Comparison of ENCODE assay signal across 8 cellular contexts in the genomic region with DNA sequence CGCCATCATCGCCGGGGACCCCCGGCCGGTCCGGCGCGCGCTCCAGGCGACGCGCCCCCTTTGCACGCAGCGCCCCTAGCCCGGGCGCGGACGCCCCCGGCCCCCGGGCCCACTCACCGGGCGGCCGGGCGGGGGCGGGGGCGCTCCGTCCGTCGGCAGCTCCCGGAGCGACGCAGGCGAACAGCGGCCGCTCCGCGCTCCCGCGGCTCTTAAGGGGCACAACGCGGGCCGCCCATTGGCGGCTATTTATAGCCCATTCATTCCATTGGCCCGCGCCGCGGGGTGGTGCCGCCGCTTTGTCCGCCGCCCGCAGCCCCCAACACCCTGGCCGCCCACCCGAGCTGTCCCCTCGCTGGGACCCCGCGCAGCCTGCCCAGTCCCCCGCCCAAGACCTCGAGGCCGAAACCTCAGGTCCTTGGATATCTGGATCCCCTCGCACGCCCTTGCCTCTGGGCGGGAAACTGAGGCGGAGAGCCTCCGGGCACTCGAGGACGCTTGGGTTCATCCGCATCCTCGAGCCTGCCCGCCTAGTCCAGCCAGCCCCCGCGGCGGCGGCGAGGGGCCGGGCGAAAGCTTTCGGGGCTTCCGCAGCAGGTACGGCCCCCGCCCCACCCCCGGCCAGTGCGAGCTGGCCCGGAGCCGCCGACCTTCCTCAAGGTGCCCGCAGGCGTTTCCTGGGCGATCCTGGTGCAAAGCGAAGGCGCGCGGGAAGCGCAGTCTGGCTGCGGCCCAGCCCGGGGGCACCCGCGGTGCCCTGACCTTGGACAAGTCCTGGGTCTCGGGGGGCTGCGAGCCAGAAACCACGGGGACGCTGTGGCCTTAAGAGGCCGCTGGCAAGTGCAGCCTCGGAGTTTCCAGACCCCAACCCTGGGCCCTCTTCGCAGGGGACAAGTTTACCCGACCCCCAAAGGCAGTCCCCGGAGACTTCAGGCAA. TPM values are rescaled to one million over a fixed set of nuclear protein-coding genes. Genes with fewer than 3 reads are reported as not detected.
DNase-seq lines count a peak whose midpoint lies in the region; ATAC-seq and TF ChIP-seq lines count a peak whose summit lies in the region.

A gene (minus strand): TSS at position 182 of the 934 bp plus-strand sequence. CDS start 337 bp downstream, outside the sequence.

- H3K4me2 ChIP-seq in IMR-90 (ENCODE audit: low read depth, low read length): peak within 1 kb of the TSS; percentile 99

- H3K4me1 ChIP-seq in Caco-2 (peaks cover 61% of the 10 kb centered on the region), IMR-90 (ENCODE audit: control insufficient read depth, insufficient read depth, low read length) (peaks cover 17% of the 10 kb centered on the region), RWPE2 (ENCODE audit: insufficient read depth, poor library complexity, severe bottlenecking) (peaks cover 14% of the 10 kb centered on the region), duodenal mucosa (ENCODE audit: control insufficient read depth in 1 of 2, insufficient read depth in 2 of 2, low read length in 2 of 2) (peaks cover 32 to 39% of the 10 kb centered on the region in 2 donors), right lobe of liver (peaks cover 0 to 41% (median 8%) of the 10 kb centered on the region in 4 donors)

- CTCF ChIA-PET in Caco-2 (lab: Charles Lee) (interaction anchor here (0.6 kb wide), 1 partner anchor 40 kb away, joined by 4 read pairs; no protein-coding TSS in a partner anchor), IMR-90 (lab: Yijun Ruan, JAX) (no interaction called here)

- intact Hi-C loops in Caco-2 (cut with micrococcal nuclease; ENCODE audit: unreplicated experiment) (no loop called here), IMR-90 (cut with micrococcal nuclease) (no loop called here), right lobe of liver (cut with DNase I) (no loop called here)

- TF ChIP-seq POLR2A in IMR-90 (IDR thresholded peaks at IDR 0.05; ENCODE audit: low read depth, low read length): peak; percentile 88
- peak; percentile 58 for TF ChIP-seq POLR2A in right lobe of liver (IDR thresholded peaks at IDR 0.05)

- 0 out of 2 replicates have a peak within 1 kb of the TSS, but pooled peaks have one; percentile 56 for H2AK5ac ChIP-seq in IMR-90 (ENCODE audit: low read depth, low read length)

- ATAC-seq in IMR-90 (ENCODE audit: low read depth): peak; percentile 45
- ATAC-seq in RWPE2 (ENCODE audit: low read depth): peak; percentile 26; the same call in 2 of the 3 replicates
- ATAC-seq in right lobe of liver: peak; percentile 14 to 28 (median 18)
- no peak for ATAC-seq in HG02610 (IDR thresholded peaks at IDR 0.05; ENCODE audit: unreplicated experiment)

- POLR2A ChIA-PET in Caco-2 (lab: Charles Lee): interaction anchor here (0.5 to 0.6 kb wide), 2 partner anchors 21 to 939 kb away, joined by 3 read pairs; no protein-coding TSS in a partner anchor
- POLR2A ChIA-PET in IMR-90 (lab: Charles Lee; ENCODE audit: unreplicated experiment): no interaction called here

- H2AFZ ChIP-seq in IMR-90 (replicated peaks; ENCODE audit: low read length, poor library complexity): peak within 1 kb of the TSS; percentile 88

- H3K36me3 ChIP-seq in Caco-2 (ENCODE audit: control insufficient read depth, insufficient read depth, low read length): peaks cover 9% of the 10 kb centered on the region
- no peaks in the 10 kb centered on the region for H3K36me3 ChIP-seq in IMR-90 (ENCODE audit: control insufficient read depth, insufficient read depth, low read length)
- peaks cover 5% of the 10 kb centered on the region; the same call in 1 of the 2 replicates for H3K36me3 ChIP-seq in RWPE2 (ENCODE audit: low read depth)
- H3K36me3 ChIP-seq in duodenal mucosa (ENCODE audit: control insufficient read depth in 1 of 2, insufficient read depth in 2 of 2, low read length in 2 of 2): no peaks in the 10 kb centered on the region
- H3K36me3 ChIP-seq in right lobe of liver: no peaks in the 10 kb centered on the region

- no peak within 1 kb of the TSS for H2BK120ac ChIP-seq in IMR-90 (ENCODE audit: low read depth, low read length)

- H2BK15ac ChIP-seq in IMR-90 (ENCODE audit: low read depth, low read length): no peak within 1 kb of the TSS

- peaks cover 0 to 5% of the 10 kb centered on the region in 2 experiments; a peak in 1 of 4 replicates for H3K79me1 ChIP-seq in IMR-90 (ENCODE audit: low read depth in 1 of 2, low read length in 2 of 2)

- in situ Hi-C loops in IMR-90 (cut with MboI; ENCODE audit: low sequenced_read_pairs): no loop called here

- peak within 1 kb of the TSS; percentile 18; the same call in 1 of the 2 replicates for H3K4ac ChIP-seq in IMR-90 (ENCODE audit: low read depth, low read length)

- peak within 1 kb of the TSS; percentile 44 for H2AK9ac ChIP-seq in IMR-90 (replicated peaks; ENCODE audit: low read depth, low read length, poor library complexity)

- H3K36me3 Mint-ChIP-seq in Caco-2 (ENCODE audit: insufficient read depth, unreplicated experiment): peaks cover 52% of the 10 kb centered on the region

- H4K20me1 ChIP-seq in IMR-90 (ENCODE audit: insufficient read depth, low read length): peaks cover 11% of the 10 kb centered on the region

- H3K9me3 Mint-ChIP-seq in Caco-2 (ENCODE audit: unreplicated experiment): no peaks in the 10 kb centered on the region

- H3K27me3 Mint-ChIP-seq in Caco-2 (ENCODE audit: insufficient read depth, unreplicated experiment): no peaks in the 10 kb centered on the region

- H3K56ac ChIP-seq in IMR-90 (ENCODE audit: extremely low read depth, insufficient read depth, low read length): no peak within 1 kb of the TSS

- peaks cover 37% of the 10 kb centered on the region for H3K4me1 Mint-ChIP-seq in Caco-2 (ENCODE audit: low read depth, unreplicated experiment)

- no peak within 1 kb of the TSS for H4K91ac ChIP-seq in IMR-90 (ENCODE audit: insufficient read depth, low read depth, low read length)

- no peak within 1 kb of the TSS for H2BK20ac ChIP-seq in IMR-90 (ENCODE audit: low read depth, low read length)

- no peak within 1 kb of the TSS for H3K18ac ChIP-seq in IMR-90 (ENCODE audit: low read depth, low read length)

- 2% methylated on average over 64 of the region's 107 CpGs; no CpG with 5 or more reads in 1 of the 2 experiments for WGBS in IMR-90 (ENCODE audit: extremely low coverage in 2 of 2, insufficient read length in 1 of 2), 2 experiments
- WGBS in right lobe of liver (ENCODE audit: insufficient coverage, low coverage, low lambda C conversion rate, missing lambda C conversion rate): 53% methylated on average over 3 of the region's 107 CpGs

- TF ChIP-seq RAD21 in IMR-90 (IDR thresholded peaks at IDR 0.05; ENCODE audit: low read length): no peak

- H4K8ac ChIP-seq in IMR-90 (ENCODE audit: low read depth in 2 of 2, low read length in 2 of 2): no peak within 1 kb of the TSS

- TF ChIP-seq CTCF in Caco-2 (IDR thresholded peaks at IDR 0.05; ENCODE audit: insufficient read depth in 1 of 2, low read depth in 1 of 2, low read length in 1 of 2, severe bottlenecking in 1 of 2, unreplicated experiment in 1 of 2): no peak
- TF ChIP-seq CTCF in IMR-90 (conservative IDR thresholded peaks at IDR 0.05; ENCODE audit: low read depth, low read length): no peak
- TF ChIP-seq CTCF in RWPE2 (IDR thresholded peaks at IDR 0.05; ENCODE audit: poor library complexity, severe bottlenecking): no peak
- no peak for TF ChIP-seq CTCF in right lobe of liver (IDR thresholded peaks at IDR 0.05)

- peak within 1 kb of the TSS; percentile 84 for H3K27ac Mint-ChIP-seq in Caco-2 (ENCODE audit: unreplicated experiment)

- H2BK5ac ChIP-seq in IMR-90 (ENCODE audit: low read depth, low read length, poor library complexity, severe bottlenecking): no peak within 1 kb of the TSS

- no peaks in the 10 kb centered on the region; the same call in 1 of the 2 replicates for H3K9me1 ChIP-seq in IMR-90 (ENCODE audit: insufficient read depth, low read length)

- H3K27ac ChIP-seq in IMR-90 (ENCODE audit: insufficient read depth, low read length) (no peak within 1 kb of the TSS), RWPE2 (ENCODE audit: poor library complexity, severe bottlenecking) (peak within 1 kb of the TSS; percentile 54), duodenal mucosa (ENCODE audit: low read depth, low read length) (peak within 1 kb of the TSS; percentile 3), right lobe of liver (peak within 1 kb of the TSS in 1 of 3 donors; percentile 8), substantia nigra (ENCODE audit: low read depth, low read length, poor library complexity, severe bottlenecking) (peak within 1 kb of the TSS; percentile 86)

- peak within 1 kb of the TSS; percentile 20; the same call in 1 of the 2 replicates for H3K23ac ChIP-seq in IMR-90 (ENCODE audit: low read depth, low read length)

- no peak within 1 kb of the TSS for H4K5ac ChIP-seq in IMR-90 (ENCODE audit: low read depth, low read length)

- peak within 1 kb of the TSS; percentile 74 for H3K4me3 Mint-ChIP-seq in Caco-2 (ENCODE audit: unreplicated experiment)

- H3K9me3 ChIP-seq in Caco-2: no peaks in the 10 kb centered on the region
- no peaks in the 10 kb centered on the region for H3K9me3 ChIP-seq in IMR-90 (ENCODE audit: control insufficient read depth, insufficient read depth, low read length)
- H3K9me3 ChIP-seq in RWPE2 (ENCODE audit: severe bottlenecking): no peaks in the 10 kb centered on the region
- H3K9me3 ChIP-seq in duodenal mucosa (ENCODE audit: control insufficient read depth in 1 of 2, low read length in 2 of 2): no peaks in the 10 kb centered on the region
- no peaks in the 10 kb centered on the region for H3K9me3 ChIP-seq in right lobe of liver

- dilution Hi-C loops in IMR-90 (cut with HindIII; ENCODE audit: low sequenced_read_pairs, unreplicated experiment): no loop called here

- H3K27me3 ChIP-seq in Caco-2 (replicated peaks; ENCODE audit: control insufficient read depth, insufficient read depth, low read length): no peaks in the 10 kb centered on the region
- peaks cover 15% of the 10 kb centered on the region for H3K27me3 ChIP-seq in IMR-90 (ENCODE audit: control insufficient read depth, insufficient read depth, low read length)
- peaks cover 16% of the 10 kb centered on the region for H3K27me3 ChIP-seq in RWPE2 (ENCODE audit: insufficient read depth, poor library complexity, severe bottlenecking)
- no peaks in the 10 kb centered on the region for H3K27me3 ChIP-seq in duodenal mucosa (ENCODE audit: control insufficient read depth in 1 of 2, insufficient read depth in 2 of 2, low read length in 2 of 2)
- peaks cover 0 to 10% of the 10 kb centered on the region in 2 donors for H3K27me3 ChIP-seq in right lobe of liver

- no peak within 1 kb of the TSS for H3K9ac ChIP-seq in IMR-90 (ENCODE audit: low read depth, low read length)
- peak within 1 kb of the TSS in 1 of 2 donors; percentile 33 for H3K9ac ChIP-seq in duodenal mucosa (ENCODE audit: low read depth in 1 of 2, low read length in 2 of 2)

- BruUV-seq in Caco-2 (replicated peaks; lab: Mats Ljungman, UMichigan) (no TSS peak), IMR-90 (replicated peaks; lab: Mats Ljungman, UMichigan) (no TSS peak)

- H3K14ac ChIP-seq in IMR-90 (replicated peaks; ENCODE audit: low read depth, low read length): no peak within 1 kb of the TSS

- peak; percentile 69 to 81 for DNase-seq in Caco-2
- DNase-seq in IMR-90: peak; percentile 45
- no peak for DNase-seq in RWPE2 (ENCODE audit: low spot score)
- peak in 2 of 3 donors; percentile 51 to 66 for DNase-seq in right lobe of liver
- DNase-seq in substantia nigra (lab: John Stamatoyannopoulos, UW): peak in 42 of 49 donors; percentile 23 to 94 (median 74)
- DNase-seq in RKO (ENCODE audit: low spot score): no peak

- peak within 1 kb of the TSS; percentile 95 for H3K4me3 ChIP-seq in Caco-2 (ENCODE audit: low read depth, low read length)
- peak within 1 kb of the TSS; percentile 59 for H3K4me3 ChIP-seq in IMR-90 (ENCODE audit: insufficient read depth, low read depth, low read length)
- peak within 1 kb of the TSS; percentile 60 for H3K4me3 ChIP-seq in RWPE2 (ENCODE audit: severe bottlenecking)
- peak within 1 kb of the TSS; percentile 52 to 77 for H3K4me3 ChIP-seq in duodenal mucosa (ENCODE audit: low read depth in 1 of 2, low read length in 2 of 2)
- H3K4me3 ChIP-seq in right lobe of liver: peak within 1 kb of the TSS; percentile 40 to 50 (median 42)

RNA-seq across cellular contexts. Expression of the gene that starts here (rescaled TPM):
- total RNA-seq in Caco-2 (2022) (611 and 645 TPM in 2 replicates), IMR-90 (2012; rRNA removed) (17.7 and 31.7 TPM in 2 replicates), right lobe of liver (10 to 100 TPM in 2 of 6 experiments, 1 to 10 TPM in 4; 3.6 to 57.1 (median 6.7) TPM)
- 82.6 and 120 TPM in 2 replicates for polyA plus RNA-seq in IMR-90 (2012; rRNA removed)
- polyA plus RNA-seq in IMR-90 (2012; cell fraction: cytosol; rRNA removed): 55.5 and 84.4 TPM in 2 replicates
- 78.1 and 241 TPM in 2 replicates for polyA plus RNA-seq in IMR-90 (2012; cell fraction: nucleus; rRNA removed; ENCODE audit: low replicate concordance)

Comparison
In these comparisons a context has a peak if more than half of its experiments do, and no peak if none do; other contexts are left out.
1. RNA of the gene that starts here (total RNA-seq): 611 to 645 TPM in Caco-2; 17.7 to 31.7 TPM in IMR-90 and 3.6 to 57.1 TPM in right lobe of liver; every median in the first group is over 10 times any median in the second.
2. DNase-seq: peak in Caco-2 (2 of 2), IMR-90 (single experiment), right lobe of liver (2 of 3) and substantia nigra (42 of 49); none in RWPE2 (single experiment) and RKO (single experiment).
3. H3K4me3 ChIP-seq: peak in every context shown above with its lines; median percentile 95 in Caco-2; 64 in duodenal mucosa; 60 in RWPE2; 59 in IMR-90; 42 in right lobe of liver.